22 cellular contexts compared by ENCODE assay signal in the genomic region with DNA sequence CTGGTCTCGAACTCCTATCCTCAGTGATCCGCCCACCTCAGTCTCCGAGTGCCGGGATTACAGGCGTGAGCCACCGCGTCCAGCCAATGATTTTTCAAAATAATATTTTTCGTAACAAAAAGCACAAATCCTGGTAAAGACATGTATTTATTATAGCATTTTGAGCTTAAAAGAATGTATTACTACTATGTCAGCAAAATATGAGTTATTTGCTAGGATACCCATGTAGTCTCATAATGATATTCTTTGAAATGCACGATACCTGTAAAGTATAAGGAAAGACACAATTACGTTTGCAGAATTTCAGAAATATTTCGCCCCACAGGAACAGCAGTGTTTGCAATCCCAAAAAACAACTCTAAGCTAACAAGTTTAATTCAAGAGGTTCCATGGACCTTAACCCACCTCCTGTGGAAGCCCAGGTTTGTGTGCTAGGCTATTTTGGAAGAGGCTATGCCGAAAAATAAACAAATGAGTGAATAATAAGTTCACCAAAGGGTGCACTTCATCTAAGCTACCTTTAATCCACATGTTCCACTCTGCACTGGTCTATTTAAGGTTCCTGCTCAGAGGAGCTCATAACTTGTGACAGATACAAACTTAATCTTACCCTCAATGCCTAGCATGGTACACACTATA. TPM values are rescaled to one million over a fixed set of nuclear protein-coding genes. Genes with fewer than 3 reads are reported as not detected.
DNase-seq lines count a peak whose midpoint lies in the region; ATAC-seq and TF ChIP-seq lines count a peak whose summit lies in the region.
"Had no signal": no experiment of that assay in that cellular context is flagged by ENCODE, and none has a peak within 500 bp of the region (broad histone marks: within the 10 kb centered on the region; RNA-seq: fewer than 3 reads in every experiment).

No MANE protein-coding gene starts in this region.

- H2BK15ac ChIP-seq in IMR-90 (ENCODE audit: low read depth, low read length): no peak overlapping the region
- no peak overlapping the region for H2BK15ac ChIP-seq in neuronal stem cell (ENCODE audit: low read length)

- H3K4me2 ChIP-seq in IMR-90 (ENCODE audit: low read depth, low read length): no peak overlapping the region
- no peak overlapping the region for H3K4me2 ChIP-seq in neuronal stem cell (ENCODE audit: insufficient read depth, low read length, poor library complexity, severe bottlenecking)

- H4K5ac ChIP-seq in IMR-90 (ENCODE audit: low read depth, low read length): no peak overlapping the region

- no peaks in the 10 kb centered on the region for H3K27me3 Mint-ChIP-seq in activated naive CD4-positive, alpha-beta T cell treated with anti-CD3 and anti-CD28 coated beads, Interleukin-2, amount 50 U/mL, for 24 hours
- H3K27me3 Mint-ChIP-seq in glutamatergic neuron (ENCODE audit: unreplicated experiment): peaks cover 14% of the 10 kb centered on the region
- H3K27me3 Mint-ChIP-seq in activated naive CD8-positive, alpha-beta T cell treated with anti-CD3 and anti-CD28 coated beads for 36 hours: no peaks in the 10 kb centered on the region
- H3K27me3 Mint-ChIP-seq: activated naive CD8-positive, alpha-beta T cell treated with anti-CD3 and anti-CD28 coated beads, Interleukin-2, amount 50 U/mL, for 24 hours; activated T-helper 17 cell treated with anti-CD3 and anti-CD28 coated beads, Interleukin-2, amount 50 U/mL, for 72 hours; dendritic cell treated with granulocyte-macrophage colony-stimulating factor and Interleukin-4, amounts not matched to agents 40 ng/mL and 50 ng/mL, for 4 days had no signal

- intact Hi-C loops in IMR-90 (cut with micrococcal nuclease): loop anchor here (5.0 kb wide), 4 partner anchors 73 to 173 kb away; no protein-coding TSS in a partner anchor

- peaks cover 6% of the 10 kb centered on the region for H3K36me3 Mint-ChIP-seq in activated naive CD4-positive, alpha-beta T cell treated with anti-CD3 and anti-CD28 coated beads, Interleukin-2, amount 50 U/mL, for 24 hours
- H3K36me3 Mint-ChIP-seq in glutamatergic neuron (ENCODE audit: unreplicated experiment): no peaks in the 10 kb centered on the region
- H3K36me3 Mint-ChIP-seq in activated naive CD8-positive, alpha-beta T cell treated with anti-CD3 and anti-CD28 coated beads for 36 hours: peaks cover 22% of the 10 kb centered on the region

- H3K4ac ChIP-seq in IMR-90 (ENCODE audit: low read depth, low read length): no peak overlapping the region
- no peak overlapping the region for H3K4ac ChIP-seq in neuronal stem cell (ENCODE audit: low read length)

- no peak for TF ChIP-seq CTCF in IMR-90 (conservative IDR thresholded peaks at IDR 0.05; ENCODE audit: low read depth, low read length)
- TF ChIP-seq CTCF in glutamatergic neuron (IDR thresholded peaks at IDR 0.05; ENCODE audit: partially characterized antibody, unreplicated experiment): no peak

- H3K9ac ChIP-seq in IMR-90 (ENCODE audit: low read depth, low read length): no peak overlapping the region
- no peak overlapping the region for H3K9ac ChIP-seq in neuronal stem cell (ENCODE audit: low read depth, low read length, poor library complexity)

- H3K27ac Mint-ChIP-seq in activated naive CD4-positive, alpha-beta T cell treated with anti-CD3 and anti-CD28 coated beads, Interleukin-2, amount 50 U/mL, for 24 hours: no peak overlapping the region
- peak overlapping the region; percentile 99 for H3K27ac Mint-ChIP-seq in glutamatergic neuron (ENCODE audit: unreplicated experiment)
- no peak overlapping the region for H3K27ac Mint-ChIP-seq in activated naive CD8-positive, alpha-beta T cell treated with anti-CD3 and anti-CD28 coated beads for 36 hours
- H3K27ac Mint-ChIP-seq: activated naive CD8-positive, alpha-beta T cell treated with anti-CD3 and anti-CD28 coated beads, Interleukin-2, amount 50 U/mL, for 24 hours; activated T-helper 17 cell treated with anti-CD3 and anti-CD28 coated beads, Interleukin-2, amount 50 U/mL, for 72 hours; dendritic cell treated with granulocyte-macrophage colony-stimulating factor and Interleukin-4, amounts not matched to agents 40 ng/mL and 50 ng/mL, for 4 days had no signal

- POLR2A ChIA-PET in IMR-90 (lab: Charles Lee; ENCODE audit: unreplicated experiment): no interaction called here

- no TSS peak for BruUV-seq in IMR-90 (replicated peaks; lab: Mats Ljungman, UMichigan)

- H2AK9ac ChIP-seq in IMR-90 (replicated peaks; ENCODE audit: low read depth, low read length, poor library complexity): no peak overlapping the region

- H2AK5ac ChIP-seq in IMR-90 (ENCODE audit: low read depth, low read length) (no peak overlapping the region), neuronal stem cell (ENCODE audit: low read depth, low read length) (no peak overlapping the region)

- H3K4me3 Mint-ChIP-seq in activated naive CD4-positive, alpha-beta T cell treated with anti-CD3 and anti-CD28 coated beads, Interleukin-2, amount 50 U/mL, for 24 hours: peak overlapping the region; percentile 11
- peak overlapping the region; percentile 86 for H3K4me3 Mint-ChIP-seq in glutamatergic neuron (ENCODE audit: unreplicated experiment)
- H3K4me3 Mint-ChIP-seq in activated naive CD8-positive, alpha-beta T cell treated with anti-CD3 and anti-CD28 coated beads for 36 hours: no peak overlapping the region
- H3K4me3 Mint-ChIP-seq: activated naive CD8-positive, alpha-beta T cell treated with anti-CD3 and anti-CD28 coated beads, Interleukin-2, amount 50 U/mL, for 24 hours; activated T-helper 17 cell treated with anti-CD3 and anti-CD28 coated beads, Interleukin-2, amount 50 U/mL, for 72 hours; dendritic cell treated with granulocyte-macrophage colony-stimulating factor and Interleukin-4, amounts not matched to agents 40 ng/mL and 50 ng/mL, for 4 days had no signal

- no peaks in the 10 kb centered on the region for H3K9me3 Mint-ChIP-seq in activated naive CD4-positive, alpha-beta T cell treated with anti-CD3 and anti-CD28 coated beads, Interleukin-2, amount 50 U/mL, for 24 hours
- H3K9me3 Mint-ChIP-seq in glutamatergic neuron (ENCODE audit: unreplicated experiment): peaks cover 19% of the 10 kb centered on the region
- H3K9me3 Mint-ChIP-seq in activated naive CD8-positive, alpha-beta T cell treated with anti-CD3 and anti-CD28 coated beads for 36 hours: peaks cover 2% of the 10 kb centered on the region
- H3K9me3 Mint-ChIP-seq: activated naive CD8-positive, alpha-beta T cell treated with anti-CD3 and anti-CD28 coated beads, Interleukin-2, amount 50 U/mL, for 24 hours; activated T-helper 17 cell treated with anti-CD3 and anti-CD28 coated beads, Interleukin-2, amount 50 U/mL, for 72 hours; dendritic cell treated with granulocyte-macrophage colony-stimulating factor and Interleukin-4, amounts not matched to agents 40 ng/mL and 50 ng/mL, for 4 days had no signal

- no peak overlapping the region for H2BK12ac ChIP-seq in neuronal stem cell (ENCODE audit: low read length)

- H3K18ac ChIP-seq in IMR-90 (ENCODE audit: low read depth, low read length): no peak overlapping the region
- no peak overlapping the region for H3K18ac ChIP-seq in neuronal stem cell (ENCODE audit: low read length)

- H3K27ac ChIP-seq in IMR-90 (ENCODE audit: insufficient read depth, low read length) (no peak overlapping the region), neuronal stem cell (replicated peaks; ENCODE audit: low read length) (peak overlapping the region; percentile 64)
- H3K27ac ChIP-seq: HL-60, uterus had no signal

- peaks cover 17 to 52% of the 10 kb centered on the region in 2 experiments; a peak in 3 of 4 replicates for H3K79me1 ChIP-seq in IMR-90 (ENCODE audit: low read depth in 1 of 2, low read length in 2 of 2)
- no peaks in the 10 kb centered on the region for H3K79me1 ChIP-seq in neuronal stem cell (ENCODE audit: low read depth, low read length)

- TF ChIP-seq RAD21 in IMR-90 (IDR thresholded peaks at IDR 0.05; ENCODE audit: low read length): no peak

- H3K27me3 ChIP-seq in IMR-90 (ENCODE audit: control insufficient read depth, insufficient read depth, low read length) (no peaks in the 10 kb centered on the region), neuronal stem cell (ENCODE audit: control insufficient read depth in 3 of 3, insufficient read depth in 3 of 3, low read depth in 1 of 3, low read length in 3 of 3) (no peaks in the 10 kb centered on the region)
- H3K27me3 ChIP-seq: uterus had no signal

- CTCF ChIA-PET in IMR-90 (lab: Yijun Ruan, JAX): interaction anchor here (1.1 to 1.7 kb wide), 2 partner anchors 12 to 196 kb away, joined by 3 to 4 read pairs; no protein-coding TSS in a partner anchor

- no peak overlapping the region for H3K4me3 ChIP-seq in IMR-90 (ENCODE audit: insufficient read depth, low read depth, low read length)
- no peak overlapping the region for H3K4me3 ChIP-seq in neuronal stem cell (ENCODE audit: low read length in 2 of 2)
- H3K4me3 ChIP-seq: lung, uterus had no signal

- H3K23ac ChIP-seq in IMR-90 (ENCODE audit: low read depth, low read length): no peak overlapping the region
- no peak overlapping the region for H3K23ac ChIP-seq in neuronal stem cell (ENCODE audit: low read depth, low read length, poor library complexity)

- peaks cover 11% of the 10 kb centered on the region for H3K9me1 ChIP-seq in IMR-90 (ENCODE audit: insufficient read depth, low read length)

- ATAC-seq in IMR-90 (ENCODE audit: low read depth) (no peak), GM19351 (IDR thresholded peaks at IDR 0.05; ENCODE audit: unreplicated experiment) (no peak)
- ATAC-seq: activated naive CD8-positive, alpha-beta T cell treated with anti-CD3 and anti-CD28 coated beads, Interleukin-2, amount 50 U/mL, for 24 hours; activated T-helper 17 cell treated with anti-CD3 and anti-CD28 coated beads, Interleukin-2, amount 50 U/mL, for 72 hours had no signal

- H3K56ac ChIP-seq in IMR-90 (ENCODE audit: extremely low read depth, insufficient read depth, low read length): no peak overlapping the region

- no peak overlapping the region for H4K91ac ChIP-seq in IMR-90 (ENCODE audit: insufficient read depth, low read depth, low read length)
- H4K91ac ChIP-seq in neuronal stem cell (ENCODE audit: low read depth, low read length, poor library complexity): no peak overlapping the region

- H3K14ac ChIP-seq in IMR-90 (replicated peaks; ENCODE audit: low read depth, low read length): no peak overlapping the region
- no peak overlapping the region for H3K14ac ChIP-seq in neuronal stem cell (ENCODE audit: low read length)

- WGBS in IMR-90 (ENCODE audit: extremely low coverage in 2 of 2, insufficient read length in 1 of 2), 2 experiments: no CpG with 5 or more reads among the region's 12 CpGs
- WGBS in neuronal stem cell (ENCODE audit: extremely low coverage in 2 of 2, insufficient read length in 2 of 2, insufficient replicate concordance in 1 of 2), 2 donors: no CpG with 5 or more reads among the region's 12 CpGs

- peaks cover 57% of the 10 kb centered on the region for H4K20me1 ChIP-seq in IMR-90 (ENCODE audit: insufficient read depth, low read length)

- in situ Hi-C loops in IMR-90 (cut with MboI; ENCODE audit: low sequenced_read_pairs): no loop called here

- H2BK5ac ChIP-seq in IMR-90 (ENCODE audit: low read depth, low read length, poor library complexity, severe bottlenecking) (no peak overlapping the region), neuronal stem cell (ENCODE audit: low read length) (no peak overlapping the region)

- DNase-seq in activated naive CD4-positive, alpha-beta T cell treated with anti-CD3 and anti-CD28 coated beads, Interleukin-2, amount 50 U/mL, for 16 hours: no peak
- DNase-seq in IMR-90 (no peak), glutamatergic neuron (no peak), neuronal stem cell (ENCODE audit: low spot score) (no peak), NCI-H2227 (lab: John Stamatoyannopoulos, UW; ENCODE audit: unreplicated experiment) (no peak)
- DNase-seq in activated naive CD8-positive, alpha-beta T cell treated with anti-CD3 and anti-CD28 coated beads for 36 hours: no peak
- DNase-seq: 8988T; activated naive CD8-positive, alpha-beta T cell treated with anti-CD3 and anti-CD28 coated beads, Interleukin-2, amount 50 U/mL, for 24 hours; erythroblast; foreskin melanocyte; NCI-H2029 treated with DMSO at 0.1 percent for 48 hours; RPMI8226; small intestine; stimulated activated CD4-positive, alpha-beta T cell treated with anti-CD3 and anti-CD28 coated beads, Interleukin-4, amount 100 ng/mL, for 24 hours; T1000; uterus had no signal

- H4K8ac ChIP-seq in IMR-90 (ENCODE audit: low read depth in 2 of 2, low read length in 2 of 2) (no peak overlapping the region), neuronal stem cell (ENCODE audit: low read depth, low read length) (no peak overlapping the region)

- dilution Hi-C loops in IMR-90 (cut with HindIII; ENCODE audit: low sequenced_read_pairs, unreplicated experiment): no loop called here

- H2BK20ac ChIP-seq in IMR-90 (ENCODE audit: low read depth, low read length): no peak overlapping the region

- H3K36me3 ChIP-seq in IMR-90 (ENCODE audit: control insufficient read depth, insufficient read depth, low read length) (no peaks in the 10 kb centered on the region), neuronal stem cell (replicated peaks in 1 of 2; ENCODE audit: control insufficient read depth in 2 of 2, insufficient read depth in 2 of 2, low read length in 2 of 2) (peaks cover 3 to 13% of the 10 kb centered on the region in 2 donors)
- H3K36me3 ChIP-seq: uterus had no signal

- peaks cover 78% of the 10 kb centered on the region for H3K4me1 Mint-ChIP-seq in activated naive CD4-positive, alpha-beta T cell treated with anti-CD3 and anti-CD28 coated beads, Interleukin-2, amount 50 U/mL, for 24 hours
- peaks cover 35% of the 10 kb centered on the region for H3K4me1 Mint-ChIP-seq in glutamatergic neuron (ENCODE audit: low read depth, unreplicated experiment)
- H3K4me1 Mint-ChIP-seq in activated naive CD8-positive, alpha-beta T cell treated with anti-CD3 and anti-CD28 coated beads for 36 hours: peaks cover 58% of the 10 kb centered on the region

- H3K4me1 ChIP-seq in IMR-90 (ENCODE audit: control insufficient read depth, insufficient read depth, low read length): peaks cover 9% of the 10 kb centered on the region
- peaks cover 6 to 22% of the 10 kb centered on the region in 2 donors for H3K4me1 ChIP-seq in neuronal stem cell (ENCODE audit: control insufficient read depth in 2 of 2, insufficient read depth in 1 of 2, low read depth in 1 of 2, low read length in 2 of 2)

- H2BK120ac ChIP-seq in IMR-90 (ENCODE audit: low read depth, low read length) (no peak overlapping the region), neuronal stem cell (ENCODE audit: low read depth, low read length) (no peak overlapping the region)

- H2AFZ ChIP-seq in IMR-90 (replicated peaks; ENCODE audit: low read length, poor library complexity): no peak overlapping the region
- H2AFZ ChIP-seq in neuronal stem cell (ENCODE audit: low read length): no peak overlapping the region

- H3K9me3 ChIP-seq in IMR-90 (ENCODE audit: control insufficient read depth, insufficient read depth, low read length) (no peaks in the 10 kb centered on the region), neuronal stem cell (replicated peaks in 1 of 2; ENCODE audit: control insufficient read depth in 2 of 2, insufficient read depth in 1 of 2, low read depth in 1 of 2, low read length in 2 of 2) (peaks cover 0 to 4% of the 10 kb centered on the region in 2 donors)
- H3K9me3 ChIP-seq: uterus had no signal

- TF ChIP-seq POLR2A in IMR-90 (IDR thresholded peaks at IDR 0.05; ENCODE audit: low read depth, low read length): no peak

RNA-seq across cellular contexts. Expression of gene FRYL, which starts 5.2 kb away (rescaled TPM):
- total RNA-seq in IMR-90 (2012; rRNA removed): 77.4 and 82.2 TPM in 2 replicates
- polyA plus RNA-seq in IMR-90 (2012; rRNA removed): 7.7 and 9.9 TPM in 2 replicates
- polyA plus RNA-seq in IMR-90 (2012; cell fraction: cytosol; rRNA removed): 2.1 TPM in 2 replicates
- polyA plus RNA-seq in IMR-90 (2012; cell fraction: nucleus; rRNA removed; ENCODE audit: low replicate concordance): 4.4 and 32.2 TPM in 2 replicates
- total RNA-seq in glutamatergic neuron (ENCODE audit: unreplicated experiment): 190 TPM
- 12.6 TPM for polyA plus RNA-seq in neuronal stem cell (2013, experiment 1 of 2)
- polyA plus RNA-seq in neuronal stem cell (2013, experiment 2 of 2): 13.6 TPM
- 10 to 100 TPM; 54.0 to 63.8 TPM for total RNA-seq in activated naive CD8-positive, alpha-beta T cell treated with anti-CD3 and anti-CD28 coated beads for 36 hours

RNA-seq across cellular contexts. Expression of gene OCIAD1, which starts 56.0 kb away (rescaled TPM):
- total RNA-seq in IMR-90 (2012; rRNA removed): 86.9 and 106 TPM in 2 replicates
- 84.3 and 112 TPM in 2 replicates for polyA plus RNA-seq in IMR-90 (2012; rRNA removed)
- polyA plus RNA-seq in IMR-90 (2012; cell fraction: cytosol; rRNA removed): 71.7 and 77.1 TPM in 2 replicates
- 24.6 and 64.2 TPM in 2 replicates for polyA plus RNA-seq in IMR-90 (2012; cell fraction: nucleus; rRNA removed; ENCODE audit: low replicate concordance)
- 163 TPM for total RNA-seq in glutamatergic neuron (ENCODE audit: unreplicated experiment)
- polyA plus RNA-seq in neuronal stem cell (2013, experiment 1 of 2): 170 TPM
- 177 TPM for polyA plus RNA-seq in neuronal stem cell (2013, experiment 2 of 2)
- total RNA-seq in activated naive CD8-positive, alpha-beta T cell treated with anti-CD3 and anti-CD28 coated beads for 36 hours: 100 to 1,000 TPM; 116 to 122 TPM
